In genomic region chr15:78992416-78993256, GRCh38 we compare ENCODE assay signal across 1 cellular context.
TF ChIP-seq lines count a peak whose summit lies in the region.

No MANE protein-coding gene starts in this region.

TF ChIP-seq in IMR-90, 13 proteins besides CTCF, POLR2A, EP300 and RAD21 (continued from another document):
- TF ChIP-seq MAZ (IDR thresholded peaks at IDR 0.05; ENCODE audit: borderline replicate concordance, low read depth, low read length) (no peak), MXI1 (IDR thresholded peaks at IDR 0.05; ENCODE audit: borderline replicate concordance, low read depth, low read length) (no peak), MAFK (IDR thresholded peaks at IDR 0.05; ENCODE audit: low read depth, low read length) (no peak), USF2 (IDR thresholded peaks at IDR 0.05; ENCODE audit: low read depth, low read length) (no peak), RCOR1 (IDR thresholded peaks at IDR 0.05; ENCODE audit: insufficient replicate concordance, low read length) (no peak)
